8 cellular contexts compared by ENCODE assay signal in the genomic region with DNA sequence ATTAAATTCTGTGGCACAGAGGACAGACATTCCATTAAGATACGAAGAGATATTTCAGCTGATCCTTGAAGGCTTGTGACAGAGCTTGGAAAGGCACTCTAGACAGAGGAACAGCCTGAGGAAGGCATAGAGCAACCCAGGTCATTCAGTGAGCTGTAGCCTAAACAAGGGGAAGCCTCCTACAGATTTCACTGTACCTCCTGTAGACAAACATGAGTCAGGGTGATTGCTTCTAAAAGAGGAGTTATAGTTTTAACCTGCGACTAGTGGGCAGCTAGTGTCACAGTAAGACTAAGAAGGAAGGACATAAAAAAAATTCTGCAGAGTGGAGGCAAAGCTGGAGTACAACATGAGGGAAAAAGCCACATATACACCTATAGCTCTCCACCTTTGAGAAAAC. TPM values are rescaled to one million over a fixed set of nuclear protein-coding genes. Genes with fewer than 3 reads are reported as not detected.
DNase-seq lines count a peak whose midpoint lies in the region; ATAC-seq and TF ChIP-seq lines count a peak whose summit lies in the region.

No MANE protein-coding gene starts in this region.

- peaks cover 28% of the 10 kb centered on the region for H3K9me3 Mint-ChIP-seq in T-helper 2 cell treated with Interferon-gamma antibody and Interleukin-4, amounts not matched to agents 5 μg/mL and 100 μg/mL, for 36 hours
- peaks cover 10% of the 10 kb centered on the region for H3K9me3 Mint-ChIP-seq in CD8-positive, alpha-beta T cell

- H3K4me1 ChIP-seq in CD8-positive, alpha-beta T cell (ENCODE audit: insufficient read depth, low read length), result no peaks in the 10 kb centered on the region

- ATAC-seq in HG02759 (IDR thresholded peaks at IDR 0.05; ENCODE audit: unreplicated experiment) (peak; percentile 55), HG03565 (IDR thresholded peaks at IDR 0.05; ENCODE audit: unreplicated experiment) (no peak)
- ATAC-seq in CD8-positive, alpha-beta T cell, result no peak

- peak; percentile 36 for DNase-seq in T-helper 2 cell treated with Interferon-gamma antibody and Interleukin-4, amounts not matched to agents 5 μg/mL and 100 μg/mL, for 36 hours (ENCODE audit: low spot score)
- DNase-seq in islet precursor cell (peak; percentile 72), COR-L47 (lab: John Stamatoyannopoulos, UW) (no peak), midbrain (lab: John Stamatoyannopoulos, UW) (no peak)
- no peak for DNase-seq in CD8-positive, alpha-beta T cell

- POLR2A ChIA-PET in CD8-positive, alpha-beta T cell (lab: Charles Lee), result no interaction called here

- H3K36me3 ChIP-seq in CD8-positive, alpha-beta T cell (ENCODE audit: insufficient read depth, low read length), result no peaks in the 10 kb centered on the region

- intact Hi-C loops in CD8-positive, alpha-beta T cell (cut with DNase I, micrococcal nuclease), result no loop called here

- H3K27me3 ChIP-seq in CD8-positive, alpha-beta T cell (ENCODE audit: insufficient read depth, low read length), result no peaks in the 10 kb centered on the region

- H3K4me3 ChIP-seq in CD8-positive, alpha-beta T cell (ENCODE audit: low read depth, low read length), result no peak overlapping the region

- H3K27me3 Mint-ChIP-seq in T-helper 2 cell treated with Interferon-gamma antibody and Interleukin-4, amounts not matched to agents 5 μg/mL and 100 μg/mL, for 36 hours (ENCODE audit: low read depth), result no peaks in the 10 kb centered on the region
- no peaks in the 10 kb centered on the region for H3K27me3 Mint-ChIP-seq in CD8-positive, alpha-beta T cell (ENCODE audit: low read depth)

- H3K4me3 Mint-ChIP-seq in T-helper 2 cell treated with Interferon-gamma antibody and Interleukin-4, amounts not matched to agents 5 μg/mL and 100 μg/mL, for 36 hours, result peak overlapping the region; percentile 55
- no peak overlapping the region for H3K4me3 Mint-ChIP-seq in CD8-positive, alpha-beta T cell

- H3K27ac Mint-ChIP-seq in T-helper 2 cell treated with Interferon-gamma antibody and Interleukin-4, amounts not matched to agents 5 μg/mL and 100 μg/mL, for 36 hours, result peak overlapping the region; percentile 86
- H3K27ac Mint-ChIP-seq in CD8-positive, alpha-beta T cell, result no peak overlapping the region

- no peak overlapping the region for H3K27ac ChIP-seq in CD8-positive, alpha-beta T cell (ENCODE audit: low read depth, low read length)

- H3K36me3 Mint-ChIP-seq in T-helper 2 cell treated with Interferon-gamma antibody and Interleukin-4, amounts not matched to agents 5 μg/mL and 100 μg/mL, for 36 hours (ENCODE audit: low read depth), result peaks cover 56% of the 10 kb centered on the region
- peaks cover 45% of the 10 kb centered on the region for H3K36me3 Mint-ChIP-seq in CD8-positive, alpha-beta T cell

- TF ChIP-seq CTCF in GM12872 (IDR thresholded peaks at IDR 0.05; ENCODE audit: insufficient read depth, low read depth, low read length), result 0 out of 3 replicates have a peak, but pooled peaks have one; percentile 9
- TF ChIP-seq CTCF in CD8-positive, alpha-beta T cell (IDR thresholded peaks at IDR 0.05), result no peak

- peaks cover 4% of the 10 kb centered on the region for H3K9me3 ChIP-seq in CD8-positive, alpha-beta T cell (ENCODE audit: low read length)

- CTCF ChIA-PET in CD8-positive, alpha-beta T cell (lab: Charles Lee), result no interaction called here

- peaks cover 35% of the 10 kb centered on the region for H3K4me1 Mint-ChIP-seq in T-helper 2 cell treated with Interferon-gamma antibody and Interleukin-4, amounts not matched to agents 5 μg/mL and 100 μg/mL, for 36 hours (ENCODE audit: low read depth)
- H3K4me1 Mint-ChIP-seq in CD8-positive, alpha-beta T cell (ENCODE audit: low read depth), result peaks cover 16% of the 10 kb centered on the region

RNA-seq across cellular contexts. Expression of a gene that starts 43.5 kb away (rescaled TPM):
- total RNA-seq in CD8-positive, alpha-beta T cell, result not detected

RNA-seq across cellular contexts. Expression of a gene that starts 56.0 kb away (rescaled TPM):
- total RNA-seq in CD8-positive, alpha-beta T cell, result 10 to 100 TPM in 1 of 2 experiments, 1 to 10 TPM in 1; 6.9 to 10.0 TPM

RNA-seq across cellular contexts. Expression of a gene that starts 56.3 kb away (rescaled TPM):
- total RNA-seq in CD8-positive, alpha-beta T cell, result 10 to 100 TPM; 29.2 to 36.4 TPM

Comparison
In these comparisons a context has a peak if more than half of its experiments do, and no peak if none do; other contexts are left out.
1. DNase-seq: peak in T-helper 2 cell treated with Interferon-gamma antibody and Interleukin-4, amounts not matched to agents 5 μg/mL and 100 μg/mL, for 36 hours (single experiment) and islet precursor cell (single experiment); none in CD8-positive, alpha-beta T cell (0 of 7), COR-L47 (single experiment) and midbrain (single experiment).